ENCODE assay signal across 12 cellular contexts in the genomic region with DNA sequence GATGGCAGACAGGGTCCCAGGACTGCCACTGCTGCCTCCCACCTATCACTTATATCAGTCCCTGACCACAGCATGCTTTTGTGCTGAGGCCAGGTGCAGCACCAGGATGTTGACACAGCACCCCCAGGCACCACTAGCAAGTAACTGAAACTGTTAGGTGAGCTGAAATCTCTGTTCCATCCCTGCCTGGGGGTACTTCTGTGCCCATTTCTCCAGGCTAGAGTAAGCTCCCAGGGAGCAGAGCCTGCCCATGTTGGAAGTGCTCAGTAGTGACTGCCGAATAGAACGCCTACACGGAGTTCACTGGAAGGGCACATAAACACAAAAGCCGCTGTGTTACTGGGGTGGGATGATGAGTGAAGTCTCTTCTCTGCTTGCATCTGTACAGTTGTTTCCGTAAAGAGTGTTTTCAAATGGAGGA. TPM values are rescaled to one million over a fixed set of nuclear protein-coding genes. Genes with fewer than 3 reads are reported as not detected.
A peak's percentile ranks its signal among the peaks of the same experiment; 100 is the strongest.
DNase-seq lines count a peak whose midpoint lies in the region; FAIRE-seq and TF ChIP-seq lines count a peak whose summit lies in the region.
"Had no signal": no experiment of that assay in that cellular context is flagged by ENCODE, and none has a peak within 500 bp of the region (broad histone marks: within the 10 kb centered on the region; RNA-seq: fewer than 3 reads in every experiment).

No MANE protein-coding gene starts in this region.

- no peak overlapping the region for H3K9ac ChIP-seq in keratinocyte (ENCODE audit: control insufficient read depth, extremely low read depth, insufficient read depth, low read length)
- H3K9ac ChIP-seq: BLaER1 had no signal

- peaks cover 5% of the 10 kb centered on the region for H3K4me1 Mint-ChIP-seq in activated T-helper 1 cell treated with anti-CD3 and anti-CD28 coated beads, Interleukin-12 subunit alpha, Interleukin-12 subunit beta, Interleukin-2, Interleukin-4 antibody, amounts not matched to agents 30 ng/mL and 10 ng/mL and 1 ng/mL, durations not matched to agents 14 hours and 24 hours and 36 hours (ENCODE audit: low read depth)

- no peak for TF ChIP-seq POLR2A in transverse colon (IDR thresholded peaks at IDR 0.05)

- H3K36me3 ChIP-seq in keratinocyte (ENCODE audit: control insufficient read depth in 2 of 2, extremely low read depth in 1 of 2, insufficient read depth in 2 of 2, low read length in 2 of 2), result peaks cover 0 to 12% of the 10 kb centered on the region in 2 experiments
- peaks cover 0 to 6% (median 0%) of the 10 kb centered on the region in 4 donors for H3K36me3 ChIP-seq in transverse colon
- no peaks in the 10 kb centered on the region for H3K36me3 ChIP-seq in H7 (replicated peaks; ENCODE audit: control insufficient read depth, insufficient read depth, low read length)

- peak overlapping the region; percentile 67 for H3K27ac Mint-ChIP-seq in activated T-helper 1 cell treated with anti-CD3 and anti-CD28 coated beads, Interleukin-12 subunit alpha, Interleukin-12 subunit beta, Interleukin-2, Interleukin-4 antibody, amounts not matched to agents 30 ng/mL and 10 ng/mL and 1 ng/mL, durations not matched to agents 14 hours and 24 hours and 36 hours

- no peaks in the 10 kb centered on the region for H3K27me3 Mint-ChIP-seq in activated T-helper 1 cell treated with anti-CD3 and anti-CD28 coated beads, Interleukin-12 subunit alpha, Interleukin-12 subunit beta, Interleukin-2, Interleukin-4 antibody, amounts not matched to agents 30 ng/mL and 10 ng/mL and 1 ng/mL, durations not matched to agents 14 hours and 24 hours and 36 hours (ENCODE audit: insufficient read depth)

- peak; percentile 22 for DNase-seq in stimulated activated CD4-positive, alpha-beta T cell treated with anti-CD3 and anti-CD28 coated beads, Interleukin-15, amount 100 ng/mL, for 24 hours
- DNase-seq in stimulated activated CD4-positive, alpha-beta T cell treated with anti-CD3 and anti-CD28 coated beads, Interleukin-4, amount 100 ng/mL, for 4 hours, result no peak
- DNase-seq in activated T-helper 1 cell treated with anti-CD3 and anti-CD28 coated beads, Interleukin-12 subunit alpha, Interleukin-12 subunit beta, Interleukin-2, Interleukin-4 antibody, amounts not matched to agents 30 ng/mL and 10 ng/mL and 1 ng/mL, durations not matched to agents 14 hours and 24 hours and 36 hours (ENCODE audit: low spot score), result no peak
- no peak for DNase-seq in keratinocyte (ENCODE audit: low read depth, low spot score)
- peak; percentile 40 for DNase-seq in transverse colon
- no peak for DNase-seq in GF-D8 (lab: John Stamatoyannopoulos, UW)
- no peak for DNase-seq in G401 (ENCODE audit: low spot score)
- DNase-seq in H7, result no peak
- DNase-seq: erythroblast, NCI-H1694 had no signal

- H3K9me3 ChIP-seq in keratinocyte (ENCODE audit: control insufficient read depth, low read depth, low read length), result no peaks in the 10 kb centered on the region
- no peaks in the 10 kb centered on the region for H3K9me3 ChIP-seq in transverse colon
- H3K9me3 ChIP-seq: BLaER1 had no signal

- H3K79me2 ChIP-seq in keratinocyte (ENCODE audit: control insufficient read depth, insufficient read depth, low read length), result no peaks in the 10 kb centered on the region

- peak overlapping the region; percentile 23 for H3K4me2 ChIP-seq in keratinocyte (ENCODE audit: control insufficient read depth, extremely low read depth, insufficient read depth, low read depth, low read length)
- H3K4me2 ChIP-seq: BLaER1 had no signal

- no peak overlapping the region for H2AFZ ChIP-seq in keratinocyte (ENCODE audit: control insufficient read depth, low read length)

- in situ Hi-C loops in transverse colon (cut with MboI; ENCODE audit: low pct_ligation_motif_present in 1 of 4, low pct_unique_long_range_greater_than_20kb in 1 of 4, low sequenced_read_pairs in 3 of 4), result loop anchor here in 1 of 4 donors (25.0 kb wide), 1 partner anchor 134 kb away; the partner anchor contains the start of gene FRMPD1
- in situ Hi-C loops in G401 (cut with HindIII; ENCODE audit: low sequenced_read_pairs), result no loop called here

- no peaks in the 10 kb centered on the region for H3K4me1 ChIP-seq in keratinocyte (ENCODE audit: control insufficient read depth, extremely low read depth, insufficient read depth, low read length)
- H3K4me1 ChIP-seq in transverse colon, result no peaks in the 10 kb centered on the region
- H3K4me1 ChIP-seq: BLaER1 had no signal

- H3K36me3 Mint-ChIP-seq in activated T-helper 1 cell treated with anti-CD3 and anti-CD28 coated beads, Interleukin-12 subunit alpha, Interleukin-12 subunit beta, Interleukin-2, Interleukin-4 antibody, amounts not matched to agents 30 ng/mL and 10 ng/mL and 1 ng/mL, durations not matched to agents 14 hours and 24 hours and 36 hours (ENCODE audit: low read depth), result no peaks in the 10 kb centered on the region

- no peaks in the 10 kb centered on the region for H3K9me1 ChIP-seq in keratinocyte (ENCODE audit: control insufficient read depth, extremely low read depth, insufficient read depth, low read length)

- H3K4me3 ChIP-seq in keratinocyte (ENCODE audit: control insufficient read depth in 2 of 3, extremely low read depth in 1 of 3, insufficient read depth in 2 of 3, low read depth in 1 of 3, low read length in 3 of 3), result no peak overlapping the region
- no peak overlapping the region for H3K4me3 ChIP-seq in transverse colon
- no peak overlapping the region for H3K4me3 ChIP-seq in H7 (ENCODE audit: insufficient read depth, low read depth, low read length)
- H3K4me3 ChIP-seq: BLaER1 had no signal

- dilution Hi-C loops in keratinocyte (cut with MboI; ENCODE audit: extremely low pct_ligation_motif_present, low sequenced_read_pairs), result no loop called here

- intact Hi-C loops in activated T-helper 1 cell treated with anti-CD3 and anti-CD28 coated beads, Interleukin-12 subunit alpha, Interleukin-12 subunit beta, Interleukin-2, Interleukin-4 antibody, amounts not matched to agents 30 ng/mL and 10 ng/mL and 1 ng/mL, durations not matched to agents 14 hours and 24 hours and 36 hours (cut with micrococcal nuclease), result no loop called here
- intact Hi-C loops in transverse colon (cut with DNase I; ENCODE audit: low total_unique reads), result no loop called here

- H3K27ac ChIP-seq in keratinocyte (ENCODE audit: control insufficient read depth, insufficient read depth, low read length), result no peak overlapping the region
- peak overlapping the region; percentile 7 to 63 (median 27) for H3K27ac ChIP-seq in transverse colon
- H3K27ac ChIP-seq: BLaER1 had no signal

- TF ChIP-seq CTCF in keratinocyte (optimal IDR thresholded peaks at IDR 0.05 in 1 of 3, IDR thresholded peaks at IDR 0.05 in 1 of 3, conservative IDR thresholded peaks at IDR 0.05 in 1 of 3; ENCODE audit: extremely low read depth in 1 of 3, insufficient read depth in 2 of 3, low read length in 3 of 3) (no peak), transverse colon (IDR thresholded peaks at IDR 0.05) (no peak)

- 85% methylated on average over 5 of the region's 5 CpGs; no CpG with 5 or more reads in 1 of the 2 donors for WGBS in transverse colon (ENCODE audit: low coverage in 1 of 2), 2 donors

- TF ChIP-seq EP300 in transverse colon (IDR thresholded peaks at IDR 0.05; ENCODE audit: low read depth), result no peak

- no peak overlapping the region for H3K4me3 Mint-ChIP-seq in activated T-helper 1 cell treated with anti-CD3 and anti-CD28 coated beads, Interleukin-12 subunit alpha, Interleukin-12 subunit beta, Interleukin-2, Interleukin-4 antibody, amounts not matched to agents 30 ng/mL and 10 ng/mL and 1 ng/mL, durations not matched to agents 14 hours and 24 hours and 36 hours

- H3K9me3 Mint-ChIP-seq in activated T-helper 1 cell treated with anti-CD3 and anti-CD28 coated beads, Interleukin-12 subunit alpha, Interleukin-12 subunit beta, Interleukin-2, Interleukin-4 antibody, amounts not matched to agents 30 ng/mL and 10 ng/mL and 1 ng/mL, durations not matched to agents 14 hours and 24 hours and 36 hours, result no peaks in the 10 kb centered on the region

- no peaks in the 10 kb centered on the region for H3K27me3 ChIP-seq in keratinocyte (ENCODE audit: control insufficient read depth, extremely low read depth, insufficient read depth, low read length)
- no peaks in the 10 kb centered on the region for H3K27me3 ChIP-seq in transverse colon
- no peaks in the 10 kb centered on the region for H3K27me3 ChIP-seq in H7 (ENCODE audit: control insufficient read depth, insufficient read depth, low read length)
- H3K27me3 ChIP-seq: BLaER1 had no signal

- FAIRE-seq in keratinocyte (lab: Jason Lieb, UNC), result no peak
- FAIRE-seq: islet of Langerhans had no signal

- H4K20me1 ChIP-seq in keratinocyte (ENCODE audit: control insufficient read depth, extremely low read depth, insufficient read depth, low read length), result no peaks in the 10 kb centered on the region
- H4K20me1 ChIP-seq: BLaER1 had no signal

RNA-seq across cellular contexts. Expression of gene POLR1E, which starts 42.9 kb away (rescaled TPM):
- total RNA-seq in activated T-helper 1 cell treated with anti-CD3 and anti-CD28 coated beads, Interleukin-12 subunit alpha, Interleukin-12 subunit beta, Interleukin-2, Interleukin-4 antibody, amounts not matched to agents 30 ng/mL and 10 ng/mL and 1 ng/mL, durations not matched to agents 14 hours and 24 hours and 36 hours, result 59.8 and 61.0 TPM in 2 replicates
- polyA plus RNA-seq in keratinocyte, result 31.8 to 44.4 TPM (median 39.9 TPM) in 3 replicates
- 16.6 TPM for polyA plus RNA-seq in keratinocyte (2011; ENCODE audit: low read depth)
- 31.3 and 39.2 TPM in 2 replicates for polyA plus RNA-seq in keratinocyte (2011; cell fraction: cytosol; rRNA removed)
- 35.0 and 36.3 TPM in 2 replicates for polyA plus RNA-seq in keratinocyte (2011; cell fraction: nucleus; rRNA removed)
- polyA plus RNA-seq in keratinocyte (2012; ENCODE audit: low replicate concordance), result 14.2 and 31.6 TPM in 2 replicates
- polyA minus RNA-seq in keratinocyte, result 17.7 to 38.9 TPM (median 22.4 TPM) in 3 replicates
- 18.4 TPM for polyA minus RNA-seq in keratinocyte (2011; cell fraction: cytosol; rRNA and poly(A)+ RNA removed)
- 14.5 and 25.7 TPM in 2 replicates for polyA minus RNA-seq in keratinocyte (2011; cell fraction: nucleus; rRNA and poly(A)+ RNA removed)
- total RNA-seq in transverse colon, result 10 to 100 TPM in 2 of 4 donors, 1 to 10 TPM in 2; 4.0 to 15.7 (median 9.0) TPM
- total RNA-seq in G401 (2014; rRNA removed; shearing (Covaris generic)), result 37.5 and 44.2 TPM in 2 replicates
- total RNA-seq in H7 (2014; rRNA removed; shearing (Covaris generic)), result 33.5 and 41.3 TPM in 2 replicates

RNA-seq across cellular contexts. Expression of gene FBXO10, which starts 47.5 kb away (rescaled TPM):
- total RNA-seq in activated T-helper 1 cell treated with anti-CD3 and anti-CD28 coated beads, Interleukin-12 subunit alpha, Interleukin-12 subunit beta, Interleukin-2, Interleukin-4 antibody, amounts not matched to agents 30 ng/mL and 10 ng/mL and 1 ng/mL, durations not matched to agents 14 hours and 24 hours and 36 hours, result 2.3 and 2.9 TPM in 2 replicates
- 4.1 to 6.6 TPM (median 5.1 TPM) in 3 replicates for polyA plus RNA-seq in keratinocyte
- polyA plus RNA-seq in keratinocyte (2011; ENCODE audit: low read depth), result 1.6 TPM
- polyA plus RNA-seq in keratinocyte (2011; cell fraction: cytosol; rRNA removed), result 2.8 and 3.8 TPM in 2 replicates
- polyA plus RNA-seq in keratinocyte (2011; cell fraction: nucleus; rRNA removed), result 12.4 and 14.9 TPM in 2 replicates
- 4.2 and 7.0 TPM in 2 replicates for polyA plus RNA-seq in keratinocyte (2012; ENCODE audit: low replicate concordance)
- polyA minus RNA-seq in keratinocyte, result 9.2 to 15.1 TPM (median 11.7 TPM) in 3 replicates
- polyA minus RNA-seq in keratinocyte (2011; cell fraction: cytosol; rRNA and poly(A)+ RNA removed), result 5.8 TPM
- polyA minus RNA-seq in keratinocyte (2011; cell fraction: nucleus; rRNA and poly(A)+ RNA removed), result 13.2 and 15.0 TPM in 2 replicates
- total RNA-seq in transverse colon, result 10 to 100 TPM in 1 of 4 donors, 1 to 10 TPM in 3; 4.2 to 16.5 (median 6.8) TPM
- total RNA-seq in G401 (2014; rRNA removed; shearing (Covaris generic)), result 17.5 and 32.2 TPM in 2 replicates
- total RNA-seq in H7 (2014; rRNA removed; shearing (Covaris generic)), result 13.3 and 17.4 TPM in 2 replicates

Comparison
In these comparisons a context has a peak if more than half of its experiments do, and no peak if none do; other contexts are left out.
1. DNase-seq: peak in stimulated activated CD4-positive, alpha-beta T cell treated with anti-CD3 and anti-CD28 coated beads, Interleukin-15, amount 100 ng/mL, for 24 hours (single experiment) and transverse colon (single experiment); none in stimulated activated CD4-positive, alpha-beta T cell treated with anti-CD3 and anti-CD28 coated beads, Interleukin-4, amount 100 ng/mL, for 4 hours (0 of 2), activated T-helper 1 cell treated with anti-CD3 and anti-CD28 coated beads, Interleukin-12 subunit alpha, Interleukin-12 subunit beta, Interleukin-2, Interleukin-4 antibody, amounts not matched to agents 30 ng/mL and 10 ng/mL and 1 ng/mL, durations not matched to agents 14 hours and 24 hours and 36 hours (single experiment), keratinocyte (single experiment), GF-D8 (single experiment), G401 (single experiment) and H7 (single experiment).